ENCODE assay signal across 18 cellular contexts in genomic region chr5:88250010-88250409, GRCh38.
"Had no signal": no experiment of that assay in that cellular context is flagged by ENCODE, and none has a peak within 500 bp of the region (broad histone marks: within the 10 kb centered on the region; RNA-seq: fewer than 3 reads in every experiment).

No MANE protein-coding gene starts in this region.

- DNase-seq: activated B cell treated with CpG ODN at 0.5 μM for 24 hours; activated naive CD8-positive, alpha-beta T cell treated with anti-CD3 and anti-CD28 coated beads, Interleukin-2, amount 10 ng/mL, durations not matched to agents 7 days and 5 days; anterior cingulate cortex; brain microvascular endothelial cell; cortex of kidney; effector CD8-positive, alpha-beta T cell; foreskin fibroblast; glutamatergic neuron; mesendoderm; occipital lobe; SIG-M5; stimulated activated CD4-positive, alpha-beta T cell treated with anti-CD3 and anti-CD28 coated beads, Interleukin-15, amount 100 ng/mL, for 24 hours; stimulated activated CD4-positive, alpha-beta T cell treated with anti-CD3 and anti-CD28 coated beads, Interleukin-4, amount 100 ng/mL, for 1 hour; stomach; T-helper 2 cell; testis; upper lobe of right lung had no signal

- H3K27me3 Mint-ChIP-seq: activated B cell treated with CpG ODN at 0.5 μM for 24 hours; activated naive CD8-positive, alpha-beta T cell treated with anti-CD3 and anti-CD28 coated beads, Interleukin-2, amount 10 ng/mL, durations not matched to agents 7 days and 5 days had no signal

- H3K27ac Mint-ChIP-seq: nephron had no signal

- H3K4me3 ChIP-seq: stomach, testis, upper lobe of right lung had no signal

- H3K4me1 ChIP-seq: testis, upper lobe of right lung had no signal

- H3K4me1 Mint-ChIP-seq: nephron had no signal

- ATAC-seq: upper lobe of right lung had no signal

- H3K27ac ChIP-seq: brain microvascular endothelial cell, stomach, testis, upper lobe of right lung had no signal

- H3K4me3 Mint-ChIP-seq: activated B cell treated with CpG ODN at 0.5 μM for 24 hours; activated naive CD8-positive, alpha-beta T cell treated with anti-CD3 and anti-CD28 coated beads, Interleukin-2, amount 10 ng/mL, durations not matched to agents 7 days and 5 days; nephron had no signal

- H3K9me3 Mint-ChIP-seq: activated B cell treated with CpG ODN at 0.5 μM for 24 hours, nephron had no signal

- H3K9me3 ChIP-seq: stomach, testis, upper lobe of right lung had no signal

- H3K36me3 ChIP-seq: brain microvascular endothelial cell, stomach, upper lobe of right lung had no signal

- H3K27me3 ChIP-seq: brain microvascular endothelial cell, stomach, testis, upper lobe of right lung had no signal
